7 cellular contexts compared by ENCODE assay signal in the genomic region with DNA sequence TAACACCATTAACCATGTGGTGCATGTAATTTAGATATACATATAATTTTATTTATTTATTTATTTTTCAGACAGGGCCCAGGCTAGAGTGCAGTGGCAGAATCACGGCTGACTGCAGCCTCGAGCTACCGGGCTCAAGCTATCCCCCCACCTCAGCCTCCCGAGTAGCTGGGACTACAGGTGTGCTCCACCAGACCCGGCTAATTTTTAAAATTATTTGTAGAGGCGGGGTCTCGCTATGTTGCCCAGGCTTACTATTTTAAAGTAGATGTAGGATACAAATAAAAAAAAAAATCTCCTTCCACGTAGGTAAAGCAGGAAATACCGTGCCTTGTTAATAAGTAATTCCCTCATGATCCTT. TPM values are rescaled to one million over a fixed set of nuclear protein-coding genes. Genes with fewer than 3 reads are reported as not detected.
DNase-seq lines count a peak whose midpoint lies in the region; ATAC-seq and TF ChIP-seq lines count a peak whose summit lies in the region.

No MANE protein-coding gene starts in this region.

- peak overlapping the region in 1 of 5 donors; percentile 98 for H3K9ac ChIP-seq in subcutaneous abdominal adipose tissue (ENCODE audit: low read length in 5 of 5)

- peak overlapping the region; percentile 84 to 100 (median 96) for H3K27ac Mint-ChIP-seq in IgD-negative memory B cell
- peak overlapping the region; percentile 94 for H3K27ac Mint-ChIP-seq in activated naive CD8-positive, alpha-beta T cell treated with anti-CD3 and anti-CD28 coated beads for 36 hours

- no peaks in the 10 kb centered on the region for H3K27me3 Mint-ChIP-seq in IgD-negative memory B cell
- H3K27me3 Mint-ChIP-seq in activated naive CD8-positive, alpha-beta T cell treated with anti-CD3 and anti-CD28 coated beads for 36 hours = no peaks in the 10 kb centered on the region

- H3K27ac ChIP-seq in left lung (peak overlapping the region; percentile 98 to 99), subcutaneous abdominal adipose tissue (ENCODE audit: low read depth, low read length) (peak overlapping the region; percentile 100)

- intact Hi-C loops in left lung (cut with DNase I) = no loop called here

- ATAC-seq in left lung (no peak), HG03520 (IDR thresholded peaks at IDR 0.05; ENCODE audit: unreplicated experiment) (no peak), HG03378 (IDR thresholded peaks at IDR 0.05; ENCODE audit: unreplicated experiment) (no peak)

- peak overlapping the region; percentile 68 to 69 for H3K4me3 ChIP-seq in left lung
- peak overlapping the region; percentile 92 to 97 (median 93) for H3K4me3 ChIP-seq in subcutaneous abdominal adipose tissue (ENCODE audit: low read depth in 1 of 5, low read length in 5 of 5)

- H3K27me3 ChIP-seq in left lung = no peaks in the 10 kb centered on the region
- no peaks in the 10 kb centered on the region for H3K27me3 ChIP-seq in subcutaneous abdominal adipose tissue (ENCODE audit: control insufficient read depth in 5 of 5, insufficient read depth in 4 of 5, low read length in 5 of 5)

- DNase-seq in activated naive CD8-positive, alpha-beta T cell treated with anti-CD3 and anti-CD28 coated beads for 36 hours = no peak
- DNase-seq in left lung (no peak), HuH-7 (ENCODE audit: low spot score) (no peak)

- H3K9me3 Mint-ChIP-seq in IgD-negative memory B cell = no peaks in the 10 kb centered on the region
- no peaks in the 10 kb centered on the region for H3K9me3 Mint-ChIP-seq in activated naive CD8-positive, alpha-beta T cell treated with anti-CD3 and anti-CD28 coated beads for 36 hours

- peaks cover 8 to 14% (median 9%) of the 10 kb centered on the region in 3 donors for H3K4me1 Mint-ChIP-seq in IgD-negative memory B cell
- peaks cover 9% of the 10 kb centered on the region for H3K4me1 Mint-ChIP-seq in activated naive CD8-positive, alpha-beta T cell treated with anti-CD3 and anti-CD28 coated beads for 36 hours

- H3K36me3 ChIP-seq in left lung (peaks cover 0 to 6% of the 10 kb centered on the region in 2 donors), subcutaneous abdominal adipose tissue (ENCODE audit: control insufficient read depth in 5 of 5, insufficient read depth in 5 of 5, low read length in 5 of 5) (peaks cover 0 to 6% (median 0%) of the 10 kb centered on the region in 5 donors)

- no peak for TF ChIP-seq CTCF in left lung (IDR thresholded peaks at IDR 0.05)

- H3K9me3 ChIP-seq in left lung = no peaks in the 10 kb centered on the region
- H3K9me3 ChIP-seq in subcutaneous abdominal adipose tissue (ENCODE audit: control insufficient read depth in 5 of 5, low read length in 5 of 5) = no peaks in the 10 kb centered on the region

- H3K36me3 Mint-ChIP-seq in IgD-negative memory B cell = peaks cover 3% of the 10 kb centered on the region
- H3K36me3 Mint-ChIP-seq in activated naive CD8-positive, alpha-beta T cell treated with anti-CD3 and anti-CD28 coated beads for 36 hours = peaks cover 3% of the 10 kb centered on the region

- H3K4me1 ChIP-seq in left lung (peaks cover 0 to 17% of the 10 kb centered on the region in 2 donors), subcutaneous abdominal adipose tissue (ENCODE audit: control insufficient read depth in 5 of 5, insufficient read depth in 5 of 5, low read length in 5 of 5) (peaks cover 0 to 30% (median 19%) of the 10 kb centered on the region in 5 donors)

- H3K4me3 Mint-ChIP-seq in IgD-negative memory B cell = peak overlapping the region; percentile 76 to 99 (median 96)
- H3K4me3 Mint-ChIP-seq in activated naive CD8-positive, alpha-beta T cell treated with anti-CD3 and anti-CD28 coated beads for 36 hours = peak overlapping the region; percentile 86

RNA-seq across cellular contexts. Expression of a gene that starts 0.4 kb away (rescaled TPM):
- polyA plus RNA-seq in IgD-negative memory B cell = 15.4 TPM
- total RNA-seq in activated naive CD8-positive, alpha-beta T cell treated with anti-CD3 and anti-CD28 coated beads for 36 hours = 10 to 100 TPM; 19.8 to 22.5 TPM
- 10 to 100 TPM; 15.1 to 16.4 TPM for total RNA-seq in left lung

RNA-seq across cellular contexts. Expression of a gene that starts 46.8 kb away (rescaled TPM):
- 4.7 TPM for polyA plus RNA-seq in IgD-negative memory B cell
- under 1 TPM; 0.35 to 0.38 TPM for total RNA-seq in activated naive CD8-positive, alpha-beta T cell treated with anti-CD3 and anti-CD28 coated beads for 36 hours
- 10 to 100 TPM; 67.6 to 82.7 TPM for total RNA-seq in left lung

Comparison
In these comparisons a context has a peak if more than half of its experiments do, and no peak if none do; other contexts are left out.
1. RNA of a gene that starts 46.8 kb away (total RNA-seq): 67.6 to 82.7 TPM in left lung; 0.35 to 0.38 TPM in activated naive CD8-positive, alpha-beta T cell treated with anti-CD3 and anti-CD28 coated beads for 36 hours; every median in the first group is over 10 times any median in the second.